ENCODE assay signal across 1 cellular context in genomic region chr9:5416962-5417361, GRCh38.
TF ChIP-seq lines count a peak whose summit lies in the region.

No MANE protein-coding gene starts in this region.

TF ChIP-seq in GM23338, 12 proteins besides CTCF, POLR2A, EP300 and RAD21 (continued from another document):
- 0 out of 2 replicates have a peak, but pooled peaks have one; percentile 16 for TF ChIP-seq ZNF462 (CRISPR knock-in tag; IDR thresholded peaks at IDR 0.05)
TF ChIP-seq in GM23338: peak in this region for 1.
